In the genomic region with DNA sequence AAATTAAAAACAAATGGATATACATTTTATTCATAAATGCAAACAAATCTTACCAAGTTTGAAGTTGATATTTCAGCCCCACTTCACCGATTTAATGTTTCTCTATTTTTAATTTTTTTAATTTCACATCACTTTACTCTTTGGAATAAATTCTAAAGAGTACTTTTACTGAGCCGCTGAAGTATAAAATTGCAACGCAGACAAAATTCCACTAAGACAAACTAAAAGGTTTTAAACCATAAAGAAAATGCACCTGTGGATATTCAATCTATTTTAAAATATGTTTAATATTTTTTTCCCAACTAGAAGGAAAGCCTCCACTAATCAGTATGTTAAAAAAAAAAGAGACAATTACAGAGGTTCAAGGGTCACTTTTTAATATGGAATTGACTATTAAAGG, we compare ENCODE assay signal across 3 cellular contexts.
A peak's percentile ranks its signal among the peaks of the same experiment; 100 is the strongest.
TF ChIP-seq lines count a peak whose summit lies in the region.

No MANE protein-coding gene starts in this region.

TF ChIP-seq in HepG2, 621 proteins besides CTCF, POLR2A, EP300 and RAD21:
- TF ChIP-seq MAFF (IDR thresholded peaks at IDR 0.05; ENCODE audit: low read depth, low read length) (peak; percentile 51; the same call in 1 of the 2 replicates), REPIN1 (CRISPR knock-in tag; IDR thresholded peaks at IDR 0.05; ENCODE audit: borderline replicate concordance, low read depth) (no peak), ZNF777 (CRISPR knock-in tag; IDR thresholded peaks at IDR 0.05) (no peak), PHF5A (CRISPR knock-in tag; IDR thresholded peaks at IDR 0.05; ENCODE audit: low read depth, unreplicated experiment) (no peak), MAFK (conservative IDR thresholded peaks at IDR 0.05 in 1 of 2, IDR thresholded peaks at IDR 0.05 in 1 of 2; ENCODE audit: low read length in 2 of 2) (peak; percentile 8 to 66; a peak in 2 of 4 replicates), ZNF672 (CRISPR knock-in tag; IDR thresholded peaks at IDR 0.05) (no peak), KLF12 (CRISPR knock-in tag; IDR thresholded peaks at IDR 0.05; ENCODE audit: borderline replicate concordance) (no peak), ZNF766 (CRISPR knock-in tag; IDR thresholded peaks at IDR 0.05; ENCODE audit: borderline replicate concordance) (no peak), TBX3 (IDR thresholded peaks at IDR 0.05; ENCODE audit: borderline replicate concordance) (no peak), MEIS1 (CRISPR knock-in tag; IDR thresholded peaks at IDR 0.05; ENCODE audit: borderline replicate concordance) (no peak)
- TF ChIP-seq, protein P1, sequence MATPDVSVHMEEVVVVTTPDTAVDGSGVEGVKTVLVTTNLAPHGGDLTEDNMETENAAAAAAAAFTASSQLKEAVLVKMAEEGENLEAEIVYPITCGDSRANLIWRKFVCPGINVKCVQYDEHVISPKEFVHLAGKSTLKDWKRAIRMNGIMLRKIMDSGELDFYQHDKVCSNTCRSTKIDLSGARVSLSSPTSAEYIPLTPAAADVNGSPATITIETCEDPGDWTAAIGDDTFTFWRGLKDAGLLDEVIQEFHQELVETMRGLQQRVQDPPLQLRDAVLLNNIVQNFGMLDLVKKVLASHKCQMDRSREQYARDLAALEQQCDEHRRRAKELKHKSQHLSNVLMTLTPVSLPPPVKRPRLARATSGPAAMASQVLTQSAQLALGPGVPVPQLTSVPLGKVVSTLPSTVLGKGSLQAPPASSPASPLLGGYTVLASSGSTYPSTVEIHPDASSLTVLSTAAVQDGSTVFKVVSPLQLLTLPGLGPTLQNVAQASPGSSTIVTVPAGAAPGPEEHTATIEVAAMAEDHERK (CRISPR knock-in tag; IDR thresholded peaks at IDR 0.05; ENCODE audit: low read depth), result no peak
- TF ChIP-seq, protein P2, sequence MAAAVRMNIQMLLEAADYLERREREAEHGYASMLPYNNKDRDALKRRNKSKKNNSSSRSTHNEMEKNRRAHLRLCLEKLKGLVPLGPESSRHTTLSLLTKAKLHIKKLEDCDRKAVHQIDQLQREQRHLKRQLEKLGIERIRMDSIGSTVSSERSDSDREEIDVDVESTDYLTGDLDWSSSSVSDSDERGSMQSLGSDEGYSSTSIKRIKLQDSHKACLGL (CRISPR knock-in tag; IDR thresholded peaks at IDR 0.05), result no peak
- TF ChIP-seq, protein P3, sequence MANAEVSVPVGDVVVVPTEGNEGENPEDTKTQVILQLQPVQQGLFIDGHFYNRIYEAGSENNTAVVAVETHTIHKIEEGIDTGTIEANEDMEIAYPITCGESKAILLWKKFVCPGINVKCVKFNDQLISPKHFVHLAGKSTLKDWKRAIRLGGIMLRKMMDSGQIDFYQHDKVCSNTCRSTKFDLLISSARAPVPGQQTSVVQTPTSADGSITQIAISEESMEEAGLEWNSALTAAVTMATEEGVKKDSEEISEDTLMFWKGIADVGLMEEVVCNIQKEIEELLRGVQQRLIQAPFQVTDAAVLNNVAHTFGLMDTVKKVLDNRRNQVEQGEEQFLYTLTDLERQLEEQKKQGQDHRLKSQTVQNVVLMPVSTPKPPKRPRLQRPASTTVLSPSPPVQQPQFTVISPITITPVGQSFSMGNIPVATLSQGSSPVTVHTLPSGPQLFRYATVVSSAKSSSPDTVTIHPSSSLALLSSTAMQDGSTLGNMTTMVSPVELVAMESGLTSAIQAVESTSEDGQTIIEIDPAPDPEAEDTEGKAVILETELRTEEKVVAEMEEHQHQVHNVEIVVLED (CRISPR knock-in tag; IDR thresholded peaks at IDR 0.05; ENCODE audit: borderline replicate concordance), result no peak

TF ChIP-seq in A549, 52 proteins besides CTCF, POLR2A, EP300 and RAD21:
- TF ChIP-seq MAFK (IDR thresholded peaks at IDR 0.05; ENCODE audit: partially characterized antibody), result peak; percentile 28
- TF ChIP-seq MYC (IDR thresholded peaks at IDR 0.05; ENCODE audit: borderline replicate concordance, low read length), result no peak

TF ChIP-seq in IMR-90, 13 proteins besides CTCF, POLR2A, EP300 and RAD21:
- no peak for TF ChIP-seq ELK1 (IDR thresholded peaks at IDR 0.05; ENCODE audit: borderline replicate concordance, low read depth, low read length)
- TF ChIP-seq BHLHE40 (IDR thresholded peaks at IDR 0.05; ENCODE audit: low read depth, low read length), result no peak
- TF ChIP-seq MAFK (IDR thresholded peaks at IDR 0.05; ENCODE audit: low read depth, low read length), result 0 out of 2 replicates have a peak, but pooled peaks have one; percentile 19
- no peak for TF ChIP-seq CEBPB (IDR thresholded peaks at IDR 0.05; ENCODE audit: low read depth, low read length)
- TF ChIP-seq MXI1 (IDR thresholded peaks at IDR 0.05; ENCODE audit: borderline replicate concordance, low read depth, low read length), result no peak
- no peak for TF ChIP-seq CHD1 (IDR thresholded peaks at IDR 0.05; ENCODE audit: low read depth, low read length)
- TF ChIP-seq FOS (IDR thresholded peaks at IDR 0.05; ENCODE audit: low read depth, low read length), result no peak
- no peak for TF ChIP-seq RFX5 (IDR thresholded peaks at IDR 0.05; ENCODE audit: low read depth, low read length)
TF ChIP-seq in IMR-90: peak in this region for 1.
